In the genomic region with DNA sequence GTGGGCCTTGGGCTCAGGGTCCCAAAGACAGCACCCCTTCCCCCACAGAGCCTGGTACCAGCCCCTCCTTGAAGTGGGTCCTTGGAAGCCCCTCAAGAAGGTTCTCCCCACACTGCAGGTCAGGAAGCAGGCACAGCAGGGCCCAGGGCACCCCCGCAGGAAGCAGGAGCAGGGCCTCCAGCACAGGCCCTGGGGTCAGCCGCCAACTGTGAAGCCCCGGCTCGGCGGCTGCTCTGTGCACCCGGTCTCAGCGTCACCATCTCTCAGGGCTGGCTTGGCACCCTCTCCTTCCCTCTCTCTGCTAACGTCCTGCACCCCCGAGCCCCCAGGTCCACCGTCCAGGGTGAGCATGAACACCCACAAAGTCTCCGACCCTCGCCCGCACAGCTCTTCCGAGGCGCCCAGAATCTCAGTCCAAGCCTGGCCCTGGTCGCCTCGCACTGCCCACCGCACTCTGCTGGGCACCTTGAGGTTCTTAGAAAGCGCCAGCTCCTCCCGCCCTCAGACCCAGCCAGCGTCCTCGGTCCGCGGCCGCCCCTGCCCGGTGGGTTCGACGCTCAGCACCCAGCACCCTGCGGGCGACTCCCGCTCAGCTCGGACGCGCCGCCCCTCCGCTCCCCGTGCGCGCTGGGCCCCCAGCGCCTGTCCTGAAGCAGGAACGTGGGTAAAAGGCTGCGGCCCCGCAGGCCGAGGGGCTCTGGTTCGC, we compare ENCODE assay signal across 8 cellular contexts. TPM values are rescaled to one million over a fixed set of nuclear protein-coding genes. Genes with fewer than 3 reads are reported as not detected.
DNase-seq lines count a peak whose midpoint lies in the region; ATAC-seq and TF ChIP-seq lines count a peak whose summit lies in the region.

No MANE protein-coding gene starts in this region.

- H3K27ac ChIP-seq in C4-2B = peak overlapping the region; percentile 77
- H3K27ac ChIP-seq in Panc1 (ENCODE audit: low read length) = peak overlapping the region; percentile 68
- peak overlapping the region; percentile 71 to 89 for H3K27ac ChIP-seq in esophagus (ENCODE audit: low read depth in 2 of 2, low read length in 1 of 2)

- DNase-seq in Panc1 (ENCODE audit: low read depth, low spot score) (no peak), omental fat pad (ENCODE audit: low spot score) (peak; percentile 14), kidney glomerular epithelial cell (lab: John Stamatoyannopoulos, UW) (no peak), ACHN (no peak)

- in situ Hi-C loops in Panc1 (cut with HindIII; ENCODE audit: low pct_unique_long_range_greater_than_20kb, low sequenced_read_pairs) = no loop called here
- in situ Hi-C loops in ACHN (cut with HindIII; ENCODE audit: low pct_ligation_motif_present, low pct_unique_long_range_greater_than_20kb, low sequenced_read_pairs) = no loop called here

- H3K27me3 ChIP-seq in Panc1 (ENCODE audit: control insufficient read depth, insufficient read depth, low read length) = no peaks in the 10 kb centered on the region
- H3K27me3 ChIP-seq in esophagus (ENCODE audit: control insufficient read depth in 1 of 2, insufficient read depth in 2 of 2, low read length in 2 of 2) = peaks cover 0 to 5% of the 10 kb centered on the region in 2 donors

- WGBS in esophagus, 2 donors = 8 to 12% methylated on average over 45 of the region's 45 CpGs

- CTCF ChIA-PET in Panc1 (lab: Charles Lee) = interaction anchor here (0.5 to 3.1 kb wide), 2 partner anchors 32 to 45 kb away, joined by 3 to 15 read pairs; no protein-coding TSS in a partner anchor

- H3K4me3 ChIP-seq in Panc1 (ENCODE audit: low read depth in 2 of 2, low read length in 2 of 2) (peak overlapping the region; percentile 41 to 63), esophagus (ENCODE audit: low read depth in 1 of 2, low read length in 2 of 2) (peak overlapping the region; percentile 58 to 66)

- no TSS peak for BruUV-seq in Panc1 (replicated peaks; lab: Mats Ljungman, UMichigan)

- TF ChIP-seq CTCF in C4-2B (conservative IDR thresholded peaks at IDR 0.05) = no peak
- TF ChIP-seq CTCF in Panc1 (IDR thresholded peaks at IDR 0.05) = no peak
- TF ChIP-seq CTCF in omental fat pad (IDR thresholded peaks at IDR 0.05) = no peak

- H3K4me1 ChIP-seq in Panc1 (ENCODE audit: control insufficient read depth, insufficient read depth, low read length) (peaks cover 42% of the 10 kb centered on the region), esophagus (ENCODE audit: control insufficient read depth in 2 of 2, insufficient read depth in 2 of 2, low read length in 1 of 2) (peaks cover 4 to 17% of the 10 kb centered on the region in 2 donors)

- H3K36me3 ChIP-seq in Panc1 (ENCODE audit: control insufficient read depth, insufficient read depth, low read length) (no peaks in the 10 kb centered on the region), esophagus (ENCODE audit: control insufficient read depth in 2 of 2, insufficient read depth in 2 of 2, low read length in 1 of 2) (peaks cover 0 to 2% of the 10 kb centered on the region in 2 donors)

- POLR2A ChIA-PET in Panc1 (lab: Charles Lee) = interaction anchor here (0.6 kb wide), 1 partner anchor 10 kb away, joined by 5 read pairs; no protein-coding TSS in a partner anchor

- H3K9me3 ChIP-seq in Panc1 (ENCODE audit: control insufficient read depth, insufficient read depth, low read depth, low read length) (no peaks in the 10 kb centered on the region), esophagus (ENCODE audit: control insufficient read depth in 2 of 2, insufficient read depth in 1 of 2, low read depth in 1 of 2, low read length in 1 of 2) (no peaks in the 10 kb centered on the region)

- intact Hi-C loops in Panc1 (cut with micrococcal nuclease; ENCODE audit: unreplicated experiment) = no loop called here

- ATAC-seq in Panc1 (peak; percentile 20), omental fat pad (ENCODE audit: low FRiP score) (peak; percentile 26), GM21381 (IDR thresholded peaks at IDR 0.05; ENCODE audit: unreplicated experiment) (no peak), GM21360 (IDR thresholded peaks at IDR 0.05; ENCODE audit: unreplicated experiment) (no peak)

RNA-seq across cellular contexts. Expression of a gene that starts 1.4 kb away (rescaled TPM):
- total RNA-seq in Panc1 (2021; ENCODE audit: unreplicated experiment) (183 TPM), omental fat pad (10 to 100 TPM; 17.6 to 42.1 (median 31.0) TPM)
- 313 TPM for polyA plus RNA-seq in Panc1 (2012; ENCODE audit: insufficient read length)
- 10 to 100 TPM; 25.4 to 41.7 TPM for polyA plus RNA-seq in esophagus

RNA-seq across cellular contexts. Expression of a gene that starts 22.2 kb away (rescaled TPM):
- total RNA-seq in Panc1 (2021; ENCODE audit: unreplicated experiment) = 36.8 TPM
- polyA plus RNA-seq in Panc1 (2012; ENCODE audit: insufficient read length) = 38.8 TPM
- polyA plus RNA-seq in esophagus = 100 to 1,000 TPM; 332 to 353 TPM
- under 1 TPM in 3 of 4 donors, not detected in 1; 0.09 to 0.96 (median 0.95) TPM for total RNA-seq in omental fat pad

RNA-seq across cellular contexts. Expression of a gene that starts 25.6 kb away (rescaled TPM):
- total RNA-seq in Panc1 (2021; ENCODE audit: unreplicated experiment) (61.4 TPM), omental fat pad (1 to 10 TPM in 3 of 4 donors, under 1 TPM in 1; 0.79 to 3.6 (median 3.1) TPM)
- 56.7 TPM for polyA plus RNA-seq in Panc1 (2012; ENCODE audit: insufficient read length)
- polyA plus RNA-seq in esophagus = 10 to 100 TPM; 18.1 to 40.4 TPM

RNA-seq across cellular contexts. Expression of a gene that starts 33.9 kb away (rescaled TPM):
- 103 TPM for total RNA-seq in Panc1 (2021; ENCODE audit: unreplicated experiment)
- polyA plus RNA-seq in Panc1 (2012; ENCODE audit: insufficient read length) = 165 TPM
- 10 to 100 TPM; 12.4 to 20.5 TPM for polyA plus RNA-seq in esophagus
- total RNA-seq in omental fat pad = 10 to 100 TPM; 33.0 to 45.2 (median 39.0) TPM

RNA-seq across cellular contexts. Expression of a gene that starts 46.9 kb away (rescaled TPM):
- total RNA-seq in Panc1 (2021; ENCODE audit: unreplicated experiment) (122 TPM), omental fat pad (1 to 10 TPM; 1.4 to 4.1 (median 2.5) TPM)
- polyA plus RNA-seq in Panc1 (2012; ENCODE audit: insufficient read length) = 259 TPM
- 1 to 10 TPM; 5.0 to 5.2 TPM for polyA plus RNA-seq in esophagus

Comparison
In these comparisons a context has a peak if more than half of its experiments do, and no peak if none do; other contexts are left out.
1. ATAC-seq: peak in Panc1 (single experiment) and omental fat pad (single experiment); none in GM21381 (single experiment) and GM21360 (single experiment).
2. RNA of a gene that starts 22.2 kb away (total RNA-seq): 36.8 TPM in Panc1 (single experiment); 0.09 to 0.96 TPM in omental fat pad; every median in the first group is over 10 times any median in the second.
3. RNA of a gene that starts 25.6 kb away (total RNA-seq): 61.4 TPM in Panc1 (single experiment); 0.79 to 3.6 TPM in omental fat pad; every median in the first group is over 10 times any median in the second.
4. Peak in every context shown above with its lines, with median percentiles within 50 percentile points of each other: H3K27ac ChIP-seq.